Comparison of ENCODE assay signal across 14 cellular contexts in the genomic region with DNA sequence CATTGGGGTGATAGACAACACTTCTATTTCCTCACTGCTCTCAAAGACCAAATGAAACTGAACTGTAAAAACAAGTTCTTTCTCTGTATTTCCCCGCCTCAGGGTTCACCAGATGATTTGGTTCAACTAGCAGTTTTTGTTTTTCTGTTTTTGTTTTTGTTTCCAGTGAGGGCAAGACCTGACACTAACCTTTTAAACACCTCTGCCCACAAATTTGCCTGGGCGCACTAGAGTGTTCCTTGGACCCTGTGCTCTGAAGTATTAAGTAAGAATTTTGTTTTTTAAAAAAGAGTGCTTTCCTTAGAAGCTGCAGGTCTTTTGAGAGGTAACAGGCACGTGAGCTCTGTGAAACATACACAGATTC.
DNase-seq lines count a peak whose midpoint lies in the region; ATAC-seq and TF ChIP-seq lines count a peak whose summit lies in the region.
"Had no signal": no experiment of that assay in that cellular context is flagged by ENCODE, and none has a peak within 500 bp of the region (broad histone marks: within the 10 kb centered on the region; RNA-seq: fewer than 3 reads in every experiment).

No MANE protein-coding gene starts in this region.

- H3K4me3 ChIP-seq in KMS-11 (IDR thresholded peaks at IDR 0.05; ENCODE audit: insufficient read depth, low read depth, low read length) (no peak overlapping the region), adipocyte (ENCODE audit: low read length) (peak overlapping the region; percentile 31), coronary artery (no peak overlapping the region)

- H3K27me3 Mint-ChIP-seq in activated naive CD4-positive, alpha-beta T cell treated with anti-CD3 and anti-CD28 coated beads, Interleukin-2, amount 10 ng/mL, durations not matched to agents 7 days and 5 days, result peaks cover 35% of the 10 kb centered on the region

- CTCF ChIA-PET in activated naive CD4-positive, alpha-beta T cell treated with anti-CD3 and anti-CD28 coated beads, Interleukin-2, amount 10 ng/mL, durations not matched to agents 7 days and 5 days (lab: Charles Lee), result interaction anchor here (0.6 to 3.3 kb wide), 14 partner anchors 9 to 1341 kb away, joined by 3 to 20 read pairs (median 4); a partner anchor contains a TSS

- no peaks in the 10 kb centered on the region for H3K79me2 ChIP-seq in KMS-11 (ENCODE audit: insufficient read depth, low read depth)

- peaks cover 17% of the 10 kb centered on the region; the same call in 1 of the 2 replicates for H3K27me3 ChIP-seq in KMS-11 (ENCODE audit: insufficient read depth, low read depth)
- H3K27me3 ChIP-seq in adipocyte (replicated peaks; ENCODE audit: control insufficient read depth, insufficient read depth, low read length), result peaks cover 36% of the 10 kb centered on the region

- H3K9me3 Mint-ChIP-seq in activated naive CD4-positive, alpha-beta T cell treated with anti-CD3 and anti-CD28 coated beads, Interleukin-2, amount 10 ng/mL, durations not matched to agents 7 days and 5 days, result no peaks in the 10 kb centered on the region
- H3K9me3 Mint-ChIP-seq: CD8-positive, alpha-beta T cell had no signal

- TF ChIP-seq CTCF in KMS-11 (conservative IDR thresholded peaks at IDR 0.05; ENCODE audit: low read depth, low read length) (no peak), coronary artery (IDR thresholded peaks at IDR 0.05) (no peak)

- no peaks in the 10 kb centered on the region for H3K36me3 Mint-ChIP-seq in activated naive CD4-positive, alpha-beta T cell treated with anti-CD3 and anti-CD28 coated beads, Interleukin-2, amount 10 ng/mL, durations not matched to agents 7 days and 5 days
- H3K36me3 Mint-ChIP-seq: CD8-positive, alpha-beta T cell had no signal

- H3K9ac ChIP-seq in KMS-11 (no peak overlapping the region), adipocyte (ENCODE audit: low read length) (no peak overlapping the region)

- H2AFZ ChIP-seq in KMS-11 (ENCODE audit: low read depth), result 0 out of 2 replicates have a peak overlapping the region, but pooled peaks have one; percentile 3

- H3K4me2 ChIP-seq in KMS-11, result no peak overlapping the region

- H3K4me1 ChIP-seq in KMS-11 (ENCODE audit: low read depth, poor library complexity, severe bottlenecking) (no peaks in the 10 kb centered on the region), adipocyte (ENCODE audit: control insufficient read depth, insufficient read depth, low read length) (peaks cover 11% of the 10 kb centered on the region)
- H3K4me1 ChIP-seq: Caco-2 had no signal

- H3K27ac Mint-ChIP-seq in activated naive CD4-positive, alpha-beta T cell treated with anti-CD3 and anti-CD28 coated beads, Interleukin-2, amount 10 ng/mL, durations not matched to agents 7 days and 5 days, result no peak overlapping the region
- H3K27ac Mint-ChIP-seq: B cell; CD8-positive, alpha-beta T cell had no signal

- H3K27ac ChIP-seq in KMS-11 (no peak overlapping the region), coronary artery (no peak overlapping the region)
- H3K27ac ChIP-seq: SK-N-MC had no signal

- DNase-seq in adipocyte (ENCODE audit: low read depth) (no peak), coronary artery (ENCODE audit: low spot score) (no peak), HuH-7.5 (ENCODE audit: low spot score) (no peak), left lobe of liver (ENCODE audit: low spot score) (no peak)
- DNase-seq in activated naive CD4-positive, alpha-beta T cell treated with anti-CD3 and anti-CD28 coated beads, Interleukin-2, amount 10 ng/mL, durations not matched to agents 7 days and 5 days, result no peak
- DNase-seq: NCI-H1436 treated with DMSO at 0.1 percent for 48 hours, NCI-H187 treated with DMSO at 0.1 percent for 48 hours, SIG-M5 had no signal

- no peaks in the 10 kb centered on the region for H3K9me3 ChIP-seq in adipocyte (ENCODE audit: control insufficient read depth, low read length)
- H3K9me3 ChIP-seq: Caco-2 had no signal

- H3K36me3 ChIP-seq in KMS-11 (ENCODE audit: insufficient read depth) (no peaks in the 10 kb centered on the region), adipocyte (ENCODE audit: control insufficient read depth, insufficient read depth, low read length, severe bottlenecking) (no peaks in the 10 kb centered on the region)

- ATAC-seq in GM18870 (IDR thresholded peaks at IDR 0.05; ENCODE audit: unreplicated experiment) (peak; percentile 33), left lobe of liver (no peak)
- ATAC-seq: CD8-positive, alpha-beta T cell had no signal

- no peaks in the 10 kb centered on the region for H4K20me1 ChIP-seq in KMS-11 (ENCODE audit: insufficient read depth)

- H3K4me1 Mint-ChIP-seq in activated naive CD4-positive, alpha-beta T cell treated with anti-CD3 and anti-CD28 coated beads, Interleukin-2, amount 10 ng/mL, durations not matched to agents 7 days and 5 days, result peaks cover 12% of the 10 kb centered on the region

- H3K4me3 Mint-ChIP-seq in activated naive CD4-positive, alpha-beta T cell treated with anti-CD3 and anti-CD28 coated beads, Interleukin-2, amount 10 ng/mL, durations not matched to agents 7 days and 5 days, result no peak overlapping the region
